ENCODE assay signal across 8 cellular contexts in genomic region chr19:1104452-1105216, GRCh38. TPM values are rescaled to one million over a fixed set of nuclear protein-coding genes. Genes with fewer than 3 reads are reported as not detected.
DNase-seq lines count a peak whose midpoint lies in the region; ATAC-seq, FAIRE-seq and TF ChIP-seq lines count a peak whose summit lies in the region.

No MANE protein-coding gene starts in this region.

- POLR2A ChIA-PET in HCT116 (lab: Charles Lee) (interaction anchor here (0.7 to 3.6 kb wide), 12 partner anchors 9 to 239 kb away, joined by 3 to 17 read pairs (median 4); partner anchors contain the start of gene RNU6-2), activated B cell treated with CpG ODN at 0.5 μM for 24 hours (lab: Charles Lee) (interaction anchor here (0.5 to 3.7 kb wide), 18 partner anchors 9 to 191 kb away, joined by 3 to 41 read pairs (median 8); partner anchors contain the start of genes ABCA7, ARHGAP45, CIRBP and POLR2E)

- H3K79me2 ChIP-seq in HCT116 (ENCODE audit: insufficient read depth, low read length) = peaks cover 24% of the 10 kb centered on the region

- H3K9ac ChIP-seq in HCT116 (ENCODE audit: low read length) = peak overlapping the region; percentile 98

- H3K4me1 ChIP-seq in HCT116 (ENCODE audit: control insufficient read depth in 1 of 2, insufficient read depth in 2 of 2, low read length in 2 of 2) (peaks cover 29 to 66% of the 10 kb centered on the region in 2 experiments), small intestine (ENCODE audit: control insufficient read depth in 2 of 2, insufficient read depth in 1 of 2, low read depth in 1 of 2, low read length in 1 of 2) (peaks cover 0 to 9% of the 10 kb centered on the region in 2 donors)

- peaks cover 13% of the 10 kb centered on the region for H3K36me3 Mint-ChIP-seq in activated B cell treated with CpG ODN at 0.5 μM for 24 hours (ENCODE audit: low read depth)
- peaks cover 31% of the 10 kb centered on the region for H3K36me3 Mint-ChIP-seq in central memory CD8-positive, alpha-beta T cell (ENCODE audit: insufficient read depth)

- H2AFZ ChIP-seq in HCT116 (ENCODE audit: low read depth, low read length, poor library complexity, severe bottlenecking) = no peak overlapping the region

- H3K27ac ChIP-seq in HCT116 (ENCODE audit: low read depth, low read length) (peak overlapping the region; percentile 87), small intestine (ENCODE audit: low read depth in 1 of 2, low read length in 1 of 2) (peak overlapping the region; percentile 99 to 100)

- no peaks in the 10 kb centered on the region for H4K20me1 ChIP-seq in HCT116 (ENCODE audit: insufficient read depth)

- no peaks in the 10 kb centered on the region for H3K27me3 Mint-ChIP-seq in activated B cell treated with CpG ODN at 0.5 μM for 24 hours
- H3K27me3 Mint-ChIP-seq in central memory CD8-positive, alpha-beta T cell = no peaks in the 10 kb centered on the region

- RAD21 ChIA-PET in HCT116 (lab: Charles Lee; ENCODE audit: low non-redundant PET in 1 of 2, low total read pairs in 2 of 2, uncharacterized antibody in 2 of 2, unreplicated experiment in 2 of 2) = interaction anchor here (0.6 kb wide), 2 partner anchors 10 to 42 kb away, joined by 4 to 6 read pairs; no protein-coding TSS in a partner anchor

- TF ChIP-seq POLR2A in HCT116 (IDR thresholded peaks at IDR 0.05; ENCODE audit: borderline replicate concordance, extremely low read depth, insufficient read depth, insufficient read length) = no peak

- peak overlapping the region; percentile 98 for H3K4me2 ChIP-seq in HCT116 (ENCODE audit: low read length)

- TF ChIP-seq CTCF in HCT116 (IDR thresholded peaks at IDR 0.05 in 2 of 3, conservative IDR thresholded peaks at IDR 0.05 in 1 of 3; ENCODE audit: borderline replicate concordance in 1 of 3, insufficient read depth in 1 of 3, low read depth in 2 of 3, low read length in 2 of 3) = no peak
- no peak for TF ChIP-seq CTCF in activated B cell treated with CpG ODN at 0.5 μM for 24 hours (IDR thresholded peaks at IDR 0.05)

- H3K9me2 ChIP-seq in HCT116 (ENCODE audit: insufficient read depth) = no peaks in the 10 kb centered on the region

- no TSS peak for BruUV-seq in HCT116 (replicated peaks; lab: Mats Ljungman, UMichigan)

- H3K9me3 ChIP-seq in HCT116 (ENCODE audit: control insufficient read depth in 1 of 2, insufficient read depth in 1 of 2, low read depth in 1 of 2, low read length in 2 of 2) = peaks cover 0 to 4% of the 10 kb centered on the region in 2 experiments; a peak in 1 of 4 replicates
- no peaks in the 10 kb centered on the region for H3K9me3 ChIP-seq in small intestine (ENCODE audit: control insufficient read depth, low read depth)

- no peak for FAIRE-seq in small intestine (lab: Jason Lieb, UNC)

- H3K4me3 Mint-ChIP-seq in activated B cell treated with CpG ODN at 0.5 μM for 24 hours = peak overlapping the region; percentile 81
- H3K4me3 Mint-ChIP-seq in central memory CD8-positive, alpha-beta T cell = peak overlapping the region; percentile 66

- CTCF ChIA-PET in HCT116 (lab: Charles Lee) (interaction anchor here (0.5 to 2.3 kb wide), 4 partner anchors 9 to 90 kb away, joined by 3 to 12 read pairs (median 4); no protein-coding TSS in a partner anchor), activated B cell treated with CpG ODN at 0.5 μM for 24 hours (lab: Charles Lee) (no interaction called here)

- H3K36me3 ChIP-seq in HCT116 (ENCODE audit: control insufficient read depth in 1 of 2, insufficient read depth in 2 of 2, low read length in 2 of 2) (peaks cover 4 to 17% of the 10 kb centered on the region in 2 experiments; a peak in 3 of 4 replicates), small intestine (ENCODE audit: control insufficient read depth in 2 of 2, insufficient read depth in 2 of 2, low read length in 2 of 2) (peaks cover 12 to 18% of the 10 kb centered on the region in 2 donors)

- TF ChIP-seq RAD21 in HCT116 (IDR thresholded peaks at IDR 0.05; ENCODE audit: low read depth) = no peak

- no peaks in the 10 kb centered on the region for H3K9me3 Mint-ChIP-seq in activated B cell treated with CpG ODN at 0.5 μM for 24 hours
- no peaks in the 10 kb centered on the region for H3K9me3 Mint-ChIP-seq in central memory CD8-positive, alpha-beta T cell

- DNase-seq in GM03348 (ENCODE audit: low spot score) (peak; percentile 83), HCT116 (ENCODE audit: low read depth, low spot score) (no peak), NCI-H1092 (lab: John Stamatoyannopoulos, UW) (peak; percentile 58), activated B cell treated with CpG ODN at 0.5 μM for 24 hours (peak; percentile 83), islet precursor cell (peak; percentile 83), small intestine (peak; percentile 80), NCI-H524 treated with DMSO at 0.1 percent for 48 hours (lab: John Stamatoyannopoulos, UW) (no peak)
- DNase-seq in central memory CD8-positive, alpha-beta T cell (ENCODE audit: low spot score in 2 of 2) = peak; percentile 50 to 59

- H3K4me3 ChIP-seq in HCT116 (replicated peaks in 1 of 2; ENCODE audit: low read depth in 1 of 2, low read length in 2 of 2) = peak overlapping the region; percentile 61 to 88
- peak overlapping the region; percentile 86 for H3K4me3 ChIP-seq in small intestine (ENCODE audit: low read depth in 1 of 2, low read length in 2 of 2)

- 1% methylated on average over 37 to 92 of the region's 92 CpGs for WGBS in small intestine, 3 donors

- peaks cover 47% of the 10 kb centered on the region for H3K4me1 Mint-ChIP-seq in activated B cell treated with CpG ODN at 0.5 μM for 24 hours
- peaks cover 16% of the 10 kb centered on the region for H3K4me1 Mint-ChIP-seq in central memory CD8-positive, alpha-beta T cell

- peak overlapping the region; percentile 63 for H3K27ac Mint-ChIP-seq in activated B cell treated with CpG ODN at 0.5 μM for 24 hours
- H3K27ac Mint-ChIP-seq in central memory CD8-positive, alpha-beta T cell (ENCODE audit: low read depth) = peak overlapping the region; percentile 65

- no peaks in the 10 kb centered on the region for H3K27me3 ChIP-seq in HCT116 (ENCODE audit: insufficient read depth, low read length)
- H3K27me3 ChIP-seq in small intestine (ENCODE audit: control insufficient read depth in 2 of 2, insufficient read depth in 2 of 2, low read length in 2 of 2) = no peaks in the 10 kb centered on the region

- intact Hi-C loops in HCT116 (cut with micrococcal nuclease) = loop anchor here (5.0 kb wide), 4 partner anchors 42 to 138 kb away; partner anchors contain the start of genes ATP5F1D and CNN2
- intact Hi-C loops in activated B cell treated with CpG ODN at 0.5 μM for 24 hours (cut with micrococcal nuclease) = loop anchor here (5.0 to 10.0 kb wide), 2 partner anchors 68 to 180 kb away; partner anchors contain the start of genes ARID3A and SBNO2

- ATAC-seq in HCT116 = peak; percentile 60
- peak; percentile 37 for ATAC-seq in activated B cell treated with CpG ODN at 0.5 μM for 24 hours (ENCODE audit: low read depth)
- peak; percentile 48 for ATAC-seq in central memory CD8-positive, alpha-beta T cell (replicated peaks; ENCODE audit: extremely low read depth, poor library complexity, severe bottlenecking)

TF ChIP-seq in HCT116, 20 proteins besides CTCF, POLR2A, EP300 and RAD21:
- TF ChIP-seq JUND (IDR thresholded peaks at IDR 0.05) = no peak
- TF ChIP-seq TCF7L2 (IDR thresholded peaks at IDR 0.05; ENCODE audit: borderline replicate concordance, extremely low read depth, insufficient read depth, insufficient read length) = no peak
- no peak for TF ChIP-seq CBX3 (IDR thresholded peaks at IDR 0.05; ENCODE audit: low read depth)
- peak; percentile 81 for TF ChIP-seq ZFX (IDR thresholded peaks at IDR 0.05)
- peak; percentile 86 for TF ChIP-seq EGR1 (IDR thresholded peaks at IDR 0.05; ENCODE audit: low read depth)
- TF ChIP-seq SIN3A (IDR thresholded peaks at IDR 0.05; ENCODE audit: low read depth) = no peak; the same call in 1 of the 2 replicates
- no peak for TF ChIP-seq EZH2 (IDR thresholded peaks at IDR 0.05)
- no peak for TF ChIP-seq CEBPB (IDR thresholded peaks at IDR 0.05; ENCODE audit: low read depth)
- peak; percentile 35 for TF ChIP-seq POLR2AphosphoS5 (IDR thresholded peaks at IDR 0.05; ENCODE audit: low read depth, low read length)
- no peak for TF ChIP-seq ZNF274 (IDR thresholded peaks at IDR 0.05; ENCODE audit: low read depth, low read length)
- no peak for TF ChIP-seq YY1 (IDR thresholded peaks at IDR 0.05; ENCODE audit: extremely low read depth, insufficient replicate concordance, low read depth, low read length)
- no peak for TF ChIP-seq EZH2phosphoT487 (IDR thresholded peaks at IDR 0.05; ENCODE audit: borderline replicate concordance)

RNA-seq across cellular contexts. Expression of gene GPX4, which starts 0.8 kb away (rescaled TPM):
- total RNA-seq in HCT116 (2021; ENCODE audit: unreplicated experiment) = 481 TPM
- polyA plus RNA-seq in HCT116 (2012) = 810 and 823 TPM in 2 replicates
- total RNA-seq in activated B cell treated with CpG ODN at 0.5 μM for 24 hours = 213 and 218 TPM in 2 replicates
- 1,000 to 10,000 TPM in 2 of 3 donors, 100 to 1,000 TPM in 1; 335 to 1,298 (median 1,178) TPM for polyA plus RNA-seq in small intestine

RNA-seq across cellular contexts. Expression of gene POLR2E, which starts 9.5 kb away (rescaled TPM):
- 281 TPM for total RNA-seq in HCT116 (2021; ENCODE audit: unreplicated experiment)
- 280 and 302 TPM in 2 replicates for polyA plus RNA-seq in HCT116 (2012)
- total RNA-seq in activated B cell treated with CpG ODN at 0.5 μM for 24 hours = 173 and 184 TPM in 2 replicates
- polyA plus RNA-seq in small intestine = 100 to 1,000 TPM; 141 to 189 (median 143) TPM

RNA-seq across cellular contexts. Expression of gene ARHGAP45, which starts 37.7 kb away (rescaled TPM):
- 30.4 TPM for total RNA-seq in HCT116 (2021; ENCODE audit: unreplicated experiment)
- polyA plus RNA-seq in HCT116 (2012) = 26.5 and 29.8 TPM in 2 replicates
- 266 and 312 TPM in 2 replicates for total RNA-seq in activated B cell treated with CpG ODN at 0.5 μM for 24 hours
- 10 to 100 TPM; 34.3 to 81.1 (median 62.6) TPM for polyA plus RNA-seq in small intestine

Comparison
In these comparisons a context has a peak if more than half of its experiments do, and no peak if none do; other contexts are left out.
1. DNase-seq: peak in GM03348 (single experiment), NCI-H1092 (single experiment), activated B cell treated with CpG ODN at 0.5 μM for 24 hours (single experiment), central memory CD8-positive, alpha-beta T cell (2 of 2), islet precursor cell (single experiment) and small intestine (single experiment); none in HCT116 (single experiment) and NCI-H524 treated with DMSO at 0.1 percent for 48 hours (single experiment).
2. Peak in every context shown above with its lines, with median percentiles within 50 percentile points of each other: ATAC-seq.